15 cellular contexts compared by ENCODE assay signal in genomic region chr1:194044892-194045291, GRCh38.
"Had no signal": no experiment of that assay in that cellular context is flagged by ENCODE, and none has a peak within 500 bp of the region (broad histone marks: within the 10 kb centered on the region; RNA-seq: fewer than 3 reads in every experiment).

No MANE protein-coding gene starts in this region.

- H3K79me2 ChIP-seq: hepatocyte had no signal

- H3K27me3 Mint-ChIP-seq: activated CD4-positive, alpha-beta T cell treated with anti-CD3 and anti-CD28 coated beads for 36 hours; activated CD8-positive, alpha-beta T cell treated with anti-CD3 and anti-CD28 coated beads for 36 hours; dendritic cell treated with granulocyte-macrophage colony-stimulating factor and Interleukin-4, amounts not matched to agents 40 ng/mL and 50 ng/mL, for 4 days; effector memory CD8-positive, alpha-beta T cell had no signal

- H3K27ac Mint-ChIP-seq: activated CD4-positive, alpha-beta T cell treated with anti-CD3 and anti-CD28 coated beads for 36 hours; activated CD8-positive, alpha-beta T cell treated with anti-CD3 and anti-CD28 coated beads for 36 hours; dendritic cell treated with granulocyte-macrophage colony-stimulating factor and Interleukin-4, amounts not matched to agents 40 ng/mL and 50 ng/mL, for 4 days had no signal

- H3K27me3 ChIP-seq: body of pancreas, hepatocyte, transverse colon had no signal

- H2AFZ ChIP-seq: hepatocyte had no signal

- ATAC-seq: activated CD8-positive, alpha-beta T cell treated with anti-CD3 and anti-CD28 coated beads for 36 hours; body of pancreas; effector memory CD8-positive, alpha-beta T cell; right cardiac atrium had no signal

- H3K4me1 ChIP-seq: body of pancreas, transverse colon had no signal

- H3K9me3 ChIP-seq: body of pancreas, transverse colon had no signal

- H3K4me3 ChIP-seq: body of pancreas, hepatocyte, transverse colon had no signal

- H3K27ac ChIP-seq: body of pancreas, hepatocyte, transverse colon, VCaP had no signal

- H3K4me2 ChIP-seq: hepatocyte had no signal

- DNase-seq: activated CD4-positive, alpha-beta T cell treated with anti-CD3 and anti-CD28 coated beads for 36 hours; activated CD8-positive, alpha-beta memory T cell treated with anti-CD3 and anti-CD28 coated beads, Interleukin-2, amount 50 U/mL, for 4 hours; activated CD8-positive, alpha-beta T cell treated with anti-CD3 and anti-CD28 coated beads for 36 hours; activated naive CD4-positive, alpha-beta T cell treated with Interleukin-2 at 50 U/mL for 16 hours; body of pancreas; effector memory CD8-positive, alpha-beta T cell; erythroblast; midbrain; right cardiac atrium; small intestine; T-helper 9 cell; transverse colon had no signal

- H3K4me3 Mint-ChIP-seq: activated CD4-positive, alpha-beta T cell treated with anti-CD3 and anti-CD28 coated beads for 36 hours; activated CD8-positive, alpha-beta T cell treated with anti-CD3 and anti-CD28 coated beads for 36 hours; dendritic cell treated with granulocyte-macrophage colony-stimulating factor and Interleukin-4, amounts not matched to agents 40 ng/mL and 50 ng/mL, for 4 days; effector memory CD8-positive, alpha-beta T cell had no signal

- H3K36me3 ChIP-seq: transverse colon had no signal

- H3K9me3 Mint-ChIP-seq: dendritic cell treated with granulocyte-macrophage colony-stimulating factor and Interleukin-4, amounts not matched to agents 40 ng/mL and 50 ng/mL, for 4 days had no signal
